1 cellular context compared by ENCODE assay signal in the genomic region with DNA sequence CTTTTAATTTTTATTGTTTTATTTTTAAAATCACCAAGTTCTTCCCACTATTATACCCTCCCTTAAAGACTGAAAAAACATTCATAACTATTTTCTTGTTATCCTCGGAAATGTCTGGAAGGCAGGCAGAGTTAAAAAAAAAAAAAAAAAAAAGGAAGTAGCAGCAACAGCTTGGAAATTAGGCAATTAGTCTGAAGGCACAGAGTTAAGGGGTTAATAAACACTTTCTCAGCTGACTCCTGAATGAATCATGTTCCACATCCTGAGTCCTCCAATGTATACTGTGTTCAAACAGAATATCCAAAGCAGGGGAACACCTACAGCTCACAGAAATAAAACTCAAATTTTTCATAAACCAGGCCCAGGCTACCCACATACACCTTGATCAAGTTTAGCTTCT.
TF ChIP-seq lines count a peak whose summit lies in the region.

No MANE protein-coding gene starts in this region.

TF ChIP-seq in SK-N-SH, 30 proteins besides CTCF, POLR2A, EP300 and RAD21:
- TF ChIP-seq, protein P1, sequence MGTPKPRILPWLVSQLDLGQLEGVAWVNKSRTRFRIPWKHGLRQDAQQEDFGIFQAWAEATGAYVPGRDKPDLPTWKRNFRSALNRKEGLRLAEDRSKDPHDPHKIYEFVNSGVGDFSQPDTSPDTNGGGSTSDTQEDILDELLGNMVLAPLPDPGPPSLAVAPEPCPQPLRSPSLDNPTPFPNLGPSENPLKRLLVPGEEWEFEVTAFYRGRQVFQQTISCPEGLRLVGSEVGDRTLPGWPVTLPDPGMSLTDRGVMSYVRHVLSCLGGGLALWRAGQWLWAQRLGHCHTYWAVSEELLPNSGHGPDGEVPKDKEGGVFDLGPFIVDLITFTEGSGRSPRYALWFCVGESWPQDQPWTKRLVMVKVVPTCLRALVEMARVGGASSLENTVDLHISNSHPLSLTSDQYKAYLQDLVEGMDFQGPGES (IDR thresholded peaks at IDR 0.05; ENCODE audit: low read depth, low read length) = no peak
TF ChIP-seq in SK-N-SH: peak in this region for 0.
